In genomic region chr2:119749405-119750066, GRCh38 we compare ENCODE assay signal across 24 cellular contexts. TPM values are rescaled to one million over a fixed set of nuclear protein-coding genes. Genes with fewer than 3 reads are reported as not detected.
A peak's percentile ranks its signal among the peaks of the same experiment; 100 is the strongest.
DNase-seq lines count a peak whose midpoint lies in the region; ATAC-seq and TF ChIP-seq lines count a peak whose summit lies in the region.
"Had no signal": no experiment of that assay in that cellular context is flagged by ENCODE, and none has a peak within 500 bp of the region (broad histone marks: within the 10 kb centered on the region; RNA-seq: fewer than 3 reads in every experiment).

No MANE protein-coding gene starts in this region.

- no peaks in the 10 kb centered on the region for H3K27me3 ChIP-seq in MG63

- in situ Hi-C loops in astrocyte of the spinal cord (cut with HindIII; ENCODE audit: low sequenced_read_pairs), result no loop called here

- no peaks in the 10 kb centered on the region for H3K36me3 ChIP-seq in MG63
- H3K36me3 ChIP-seq: HAP-1 had no signal

- no peaks in the 10 kb centered on the region for H3K9me3 ChIP-seq in MG63
- H3K9me3 ChIP-seq: HAP-1 had no signal

- no peak overlapping the region for H3K4me3 ChIP-seq in MG63
- H3K4me3 ChIP-seq in astrocyte of the spinal cord (ENCODE audit: low read depth, low read length), result no peak overlapping the region
- H3K4me3 ChIP-seq in fibroblast of the aortic adventitia (ENCODE audit: low read depth, low read length), result no peak overlapping the region
- H3K4me3 ChIP-seq: HAP-1, K562, smooth muscle cell had no signal

- TF ChIP-seq CTCF in astrocyte of the spinal cord (IDR thresholded peaks at IDR 0.05; ENCODE audit: low read depth, low read length) (no peak), fibroblast of the aortic adventitia (IDR thresholded peaks at IDR 0.05; ENCODE audit: insufficient read depth, low read length) (no peak)

- no peak for ATAC-seq in GM19395 (IDR thresholded peaks at IDR 0.05; ENCODE audit: unreplicated experiment)
- ATAC-seq: effector memory CD8-positive, alpha-beta T cell; K562; left cardiac atrium; natural killer cell treated with Interleukin-12 subunit alpha and Interleukin-12 subunit beta and Interleukin-15 and Interleukin-18, amount 100 ng/mL, for 72 hours; T-cell had no signal

- DNase-seq in Daoy (ENCODE audit: low read depth), result peak; percentile 31
- peak; percentile 26 for DNase-seq in MG63
- DNase-seq in astrocyte of the spinal cord (ENCODE audit: low read depth, low spot score), result peak; percentile 82
- DNase-seq in fibroblast of the aortic adventitia (ENCODE audit: low read depth), result peak; percentile 43
- DNase-seq in islet precursor cell, result no peak
- no peak for DNase-seq in NCI-H128 (lab: John Stamatoyannopoulos, UW; ENCODE audit: unreplicated experiment)
- DNase-seq in NCI-H1436 treated with DMSO at 0.1 percent for 48 hours (lab: John Stamatoyannopoulos, UW), result no peak
- DNase-seq: ACHN; activated CD4-positive, alpha-beta T cell treated with anti-CD3 and anti-CD28 coated beads, Interleukin-2, amount 10 ng/mL, durations not matched to agents 7 days and 5 days; activated CD8-positive, alpha-beta memory T cell treated with anti-CD3 and anti-CD28 coated beads, Interleukin-2, amount 50 U/mL, for 4 hours; effector memory CD8-positive, alpha-beta T cell; foreskin melanocyte; GDM1; left cardiac atrium; NCI-H2081 treated with DMSO at 0.1 percent for 48 hours; NCI-H510A; posterior cingulate gyrus; stimulated activated CD4-positive, alpha-beta T cell treated with anti-CD3 and anti-CD28 coated beads, Interleukin-4, amount 100 ng/mL, for 24 hours; T-cell had no signal

RNA-seq across cellular contexts. Expression of gene PTPN4, which starts 10.2 kb away (rescaled TPM):
- 5.6 and 20.3 TPM in 2 replicates for total RNA-seq in Daoy (2014; rRNA removed; shearing (Covaris generic))
- total RNA-seq in MG63 (2014; rRNA removed; shearing (Covaris generic); ENCODE audit: low replicate concordance), result 5.3 and 11.1 TPM in 2 replicates
- 11.5 and 20.6 TPM in 2 replicates for total RNA-seq in fibroblast of the aortic adventitia (ENCODE audit: low replicate concordance)

Comparison
In these comparisons a context has a peak if more than half of its experiments do, and no peak if none do; other contexts are left out.
1. DNase-seq: peak in Daoy (single experiment), MG63 (single experiment), astrocyte of the spinal cord (single experiment) and fibroblast of the aortic adventitia (single experiment); none in islet precursor cell (single experiment), NCI-H128 (single experiment) and NCI-H1436 treated with DMSO at 0.1 percent for 48 hours (single experiment).